ENCODE assay signal across 13 cellular contexts in genomic region chrX:97096385-97096784, GRCh38.
DNase-seq lines count a peak whose midpoint lies in the region; ATAC-seq and TF ChIP-seq lines count a peak whose summit lies in the region.
"Had no signal": no experiment of that assay in that cellular context is flagged by ENCODE, and none has a peak within 500 bp of the region (broad histone marks: within the 10 kb centered on the region; RNA-seq: fewer than 3 reads in every experiment).

No MANE protein-coding gene starts in this region.

- H3K79me2 ChIP-seq in DND-41 (ENCODE audit: insufficient read depth, low read length) = no peaks in the 10 kb centered on the region

- H3K27me3 ChIP-seq in DND-41 (ENCODE audit: insufficient read depth, low read length, poor library complexity) (no peaks in the 10 kb centered on the region), adipocyte (replicated peaks; ENCODE audit: control insufficient read depth, insufficient read depth, low read length) (no peaks in the 10 kb centered on the region)
- H3K27me3 ChIP-seq: Peyer's patch had no signal

- no peak overlapping the region for H3K4me3 ChIP-seq in DND-41 (ENCODE audit: low read depth in 1 of 2, low read length in 2 of 2)
- no peak overlapping the region for H3K4me3 ChIP-seq in adipocyte (ENCODE audit: low read length)
- H3K4me3 ChIP-seq: Peyer's patch had no signal

- H3K27me3 Mint-ChIP-seq in nephron progenitor cell (ENCODE audit: low read depth, poor library complexity) = no peaks in the 10 kb centered on the region
- H3K27me3 Mint-ChIP-seq: CD4-positive, CD25-positive, alpha-beta regulatory T cell had no signal

- H2AFZ ChIP-seq in DND-41 (ENCODE audit: low read depth, low read length) = no peak overlapping the region

- H3K36me3 ChIP-seq in DND-41 (ENCODE audit: insufficient read depth, low read length) = no peaks in the 10 kb centered on the region; the same call in 1 of the 2 replicates
- peaks cover 13% of the 10 kb centered on the region for H3K36me3 ChIP-seq in adipocyte (ENCODE audit: control insufficient read depth, insufficient read depth, low read length, severe bottlenecking)

- peak overlapping the region; percentile 70 for H3K27ac Mint-ChIP-seq in nephron progenitor cell
- H3K27ac Mint-ChIP-seq: CD4-positive, CD25-positive, alpha-beta regulatory T cell had no signal

- no peak overlapping the region for H3K4me3 Mint-ChIP-seq in nephron progenitor cell
- H3K4me3 Mint-ChIP-seq: CD4-positive, CD25-positive, alpha-beta regulatory T cell had no signal

- peaks cover 3% of the 10 kb centered on the region for H3K36me3 Mint-ChIP-seq in nephron progenitor cell (ENCODE audit: low read depth)

- ATAC-seq in DND-41 (ENCODE audit: insufficient read depth, low read depth) = peak; percentile 90

- H4K20me1 ChIP-seq in DND-41 (ENCODE audit: insufficient read depth, low read length) = no peaks in the 10 kb centered on the region

- H3K4me2 ChIP-seq in DND-41 (ENCODE audit: insufficient read depth, low read length) = peak overlapping the region; percentile 17; the same call in 1 of the 2 replicates

- H3K27ac ChIP-seq in DND-41 (ENCODE audit: low read length) = peak overlapping the region; percentile 52
- H3K27ac ChIP-seq: 22Rv1, Peyer's patch had no signal

- no peaks in the 10 kb centered on the region for H3K4me1 Mint-ChIP-seq in nephron progenitor cell

- no peaks in the 10 kb centered on the region for H3K9me3 Mint-ChIP-seq in nephron progenitor cell
- H3K9me3 Mint-ChIP-seq: CD4-positive, CD25-positive, alpha-beta regulatory T cell had no signal

- no peak overlapping the region for H3K9ac ChIP-seq in DND-41 (ENCODE audit: low read depth, low read length)
- no peak overlapping the region for H3K9ac ChIP-seq in adipocyte (ENCODE audit: low read length)

- H3K9me3 ChIP-seq in DND-41 (ENCODE audit: insufficient read depth, low read length, severe bottlenecking) = no peaks in the 10 kb centered on the region
- H3K9me3 ChIP-seq in adipocyte (ENCODE audit: control insufficient read depth, low read length) = no peaks in the 10 kb centered on the region
- H3K9me3 ChIP-seq: Peyer's patch had no signal

- H3K4me1 ChIP-seq in DND-41 (ENCODE audit: insufficient read depth, low read length) = peaks cover 26% of the 10 kb centered on the region
- no peaks in the 10 kb centered on the region for H3K4me1 ChIP-seq in adipocyte (ENCODE audit: control insufficient read depth, insufficient read depth, low read length)
- H3K4me1 ChIP-seq: Peyer's patch had no signal

- TF ChIP-seq CTCF in DND-41 (IDR thresholded peaks at IDR 0.05; ENCODE audit: borderline replicate concordance, extremely low read depth, low read length, poor library complexity, severe bottlenecking) (no peak), nephron progenitor cell (IDR thresholded peaks at IDR 0.05) (no peak)

- DNase-seq in DMS 273 (lab: John Stamatoyannopoulos, UW; ENCODE audit: unreplicated experiment) (peak; percentile 46), DMS 273 treated with DMSO at 0.1 percent for 48 hours (lab: John Stamatoyannopoulos, UW) (no peak), DND-41 (peak; percentile 59), adipocyte (ENCODE audit: low read depth) (peak; percentile 3), nephron progenitor cell (no peak), NOMO-1 (lab: John Stamatoyannopoulos, UW; ENCODE audit: unreplicated experiment in 2 of 2) (no peak), dedifferentiated amniotic fluid mesenchymal stem cell (ENCODE audit: extremely low spot score) (no peak), 8988T (no peak)
- DNase-seq: CD4-positive, CD25-positive, alpha-beta regulatory T cell; NCI-H2029; Peyer's patch; Right ventricle myocardium superior had no signal

Comparison
In these comparisons a context has a peak if more than half of its experiments do, and no peak if none do; other contexts are left out.
1. DNase-seq: peak in DMS 273 (single experiment), DND-41 (single experiment) and adipocyte (single experiment); none in DMS 273 treated with DMSO at 0.1 percent for 48 hours (single experiment), nephron progenitor cell (single experiment), NOMO-1 (0 of 2), dedifferentiated amniotic fluid mesenchymal stem cell (single experiment) and 8988T (single experiment).